ENCODE assay signal across 2 cellular contexts in the genomic region with DNA sequence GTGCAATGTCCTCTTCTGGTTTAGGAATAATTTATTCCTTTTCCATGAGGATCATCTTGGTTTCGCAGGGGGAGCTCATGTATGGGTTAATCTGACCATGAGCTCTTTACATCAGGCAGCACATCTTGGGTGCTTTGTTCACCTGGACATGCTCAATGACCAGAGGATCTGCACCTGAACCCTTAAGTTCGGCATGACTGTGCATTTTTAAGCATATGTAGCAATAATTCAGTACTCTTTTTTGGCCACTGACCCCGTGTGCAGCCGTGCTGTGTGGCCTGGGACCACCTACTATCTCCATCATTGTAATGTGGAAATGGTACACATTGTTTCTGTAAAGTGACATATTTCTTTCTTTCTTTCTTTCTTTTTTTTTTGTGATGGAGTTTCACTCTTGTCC.
TF ChIP-seq lines count a peak whose summit lies in the region.

No MANE protein-coding gene starts in this region.

TF ChIP-seq in IMR-90, 13 proteins besides CTCF, POLR2A, EP300 and RAD21 (continued from another document):
- no peak for TF ChIP-seq RFX5 (IDR thresholded peaks at IDR 0.05; ENCODE audit: low read depth, low read length)
- no peak for TF ChIP-seq ELK1 (IDR thresholded peaks at IDR 0.05; ENCODE audit: borderline replicate concordance, low read depth, low read length)
- no peak for TF ChIP-seq MAZ (IDR thresholded peaks at IDR 0.05; ENCODE audit: borderline replicate concordance, low read depth, low read length)

TF ChIP-seq in K562, 482 proteins besides CTCF, POLR2A, EP300 and RAD21:
- TF ChIP-seq, protein P1, sequence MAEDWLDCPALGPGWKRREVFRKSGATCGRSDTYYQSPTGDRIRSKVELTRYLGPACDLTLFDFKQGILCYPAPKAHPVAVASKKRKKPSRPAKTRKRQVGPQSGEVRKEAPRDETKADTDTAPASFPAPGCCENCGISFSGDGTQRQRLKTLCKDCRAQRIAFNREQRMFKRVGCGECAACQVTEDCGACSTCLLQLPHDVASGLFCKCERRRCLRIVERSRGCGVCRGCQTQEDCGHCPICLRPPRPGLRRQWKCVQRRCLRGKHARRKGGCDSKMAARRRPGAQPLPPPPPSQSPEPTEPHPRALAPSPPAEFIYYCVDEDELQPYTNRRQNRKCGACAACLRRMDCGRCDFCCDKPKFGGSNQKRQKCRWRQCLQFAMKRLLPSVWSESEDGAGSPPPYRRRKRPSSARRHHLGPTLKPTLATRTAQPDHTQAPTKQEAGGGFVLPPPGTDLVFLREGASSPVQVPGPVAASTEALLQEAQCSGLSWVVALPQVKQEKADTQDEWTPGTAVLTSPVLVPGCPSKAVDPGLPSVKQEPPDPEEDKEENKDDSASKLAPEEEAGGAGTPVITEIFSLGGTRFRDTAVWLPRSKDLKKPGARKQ (CRISPR knock-in tag; IDR thresholded peaks at IDR 0.05), result no peak
- TF ChIP-seq ZNF316 (IDR thresholded peaks at IDR 0.05), result peak; percentile 27
